8 cellular contexts compared by ENCODE assay signal in genomic region chr19:2944403-2944774, GRCh38. TPM values are rescaled to one million over a fixed set of nuclear protein-coding genes. Genes with fewer than 3 reads are reported as not detected.
DNase-seq lines count a peak whose midpoint lies in the region; ATAC-seq and TF ChIP-seq lines count a peak whose summit lies in the region.

No MANE protein-coding gene starts in this region.

- 4% methylated on average over 7 to 8 of the region's 23 CpGs for WGBS in upper lobe of left lung, 2 donors

- no peak for DNase-seq in activated naive CD4-positive, alpha-beta T cell treated with anti-CD3 and anti-CD28 coated beads, Interleukin-2, amount 10 ng/mL, durations not matched to agents 7 days and 5 days
- DNase-seq in activated naive CD4-positive, alpha-beta T cell treated with anti-CD3 and anti-CD28 coated beads, Interleukin-2, amount 50 U/mL, for 16 hours: no peak
- DNase-seq in astrocyte of the cerebellum (ENCODE audit: low read depth) (no peak), lower lobe of right lung (no peak), upper lobe of left lung (no peak), NCI-H187 (lab: John Stamatoyannopoulos, UW) (no peak), DMS53 (lab: John Stamatoyannopoulos, UW) (no peak)

- no peaks in the 10 kb centered on the region for H3K27me3 ChIP-seq in lower lobe of right lung (ENCODE audit: low read depth)
- H3K27me3 ChIP-seq in upper lobe of left lung: no peaks in the 10 kb centered on the region

- no peaks in the 10 kb centered on the region for H3K27me3 Mint-ChIP-seq in activated naive CD4-positive, alpha-beta T cell treated with anti-CD3 and anti-CD28 coated beads, Interleukin-2, amount 10 ng/mL, durations not matched to agents 7 days and 5 days

- CTCF ChIA-PET in activated naive CD4-positive, alpha-beta T cell treated with anti-CD3 and anti-CD28 coated beads, Interleukin-2, amount 10 ng/mL, durations not matched to agents 7 days and 5 days (lab: Charles Lee): no interaction called here

- in situ Hi-C loops in astrocyte of the cerebellum (cut with HindIII; ENCODE audit: low sequenced_read_pairs): no loop called here

- H3K4me1 ChIP-seq in lower lobe of right lung: peaks cover 22% of the 10 kb centered on the region
- peaks cover 19 to 39% (median 21%) of the 10 kb centered on the region in 4 donors for H3K4me1 ChIP-seq in upper lobe of left lung

- no peaks in the 10 kb centered on the region for H3K9me3 Mint-ChIP-seq in activated naive CD4-positive, alpha-beta T cell treated with anti-CD3 and anti-CD28 coated beads, Interleukin-2, amount 10 ng/mL, durations not matched to agents 7 days and 5 days

- H3K27ac ChIP-seq in lower lobe of right lung (peak overlapping the region; percentile 93), upper lobe of left lung (peak overlapping the region; percentile 88 to 96 (median 92))

- H3K9me3 ChIP-seq in lower lobe of right lung: no peaks in the 10 kb centered on the region
- no peaks in the 10 kb centered on the region for H3K9me3 ChIP-seq in upper lobe of left lung

- no peak for TF ChIP-seq EP300 in upper lobe of left lung (IDR thresholded peaks at IDR 0.05)

- no peak for TF ChIP-seq CTCF in astrocyte of the cerebellum (IDR thresholded peaks at IDR 0.05; ENCODE audit: low read depth, low read length, missing control alignments)
- no peak for TF ChIP-seq CTCF in lower lobe of right lung (IDR thresholded peaks at IDR 0.05)
- no peak for TF ChIP-seq CTCF in upper lobe of left lung (IDR thresholded peaks at IDR 0.05)

- ATAC-seq in lower lobe of right lung: no peak
- ATAC-seq in upper lobe of left lung (ENCODE audit: low FRiP score in 2 of 2): no peak
- ATAC-seq in GM19397 (IDR thresholded peaks at IDR 0.05; ENCODE audit: unreplicated experiment): no peak

- H3K4me3 ChIP-seq in astrocyte of the cerebellum (ENCODE audit: low read depth, low read length) (peak overlapping the region; percentile 91), lower lobe of right lung (peak overlapping the region; percentile 85), upper lobe of left lung (peak overlapping the region; percentile 74 to 98 (median 91))

- peaks cover 41% of the 10 kb centered on the region for H3K4me1 Mint-ChIP-seq in activated naive CD4-positive, alpha-beta T cell treated with anti-CD3 and anti-CD28 coated beads, Interleukin-2, amount 10 ng/mL, durations not matched to agents 7 days and 5 days

- H3K27ac Mint-ChIP-seq in activated naive CD4-positive, alpha-beta T cell treated with anti-CD3 and anti-CD28 coated beads, Interleukin-2, amount 10 ng/mL, durations not matched to agents 7 days and 5 days: no peak overlapping the region

- TF ChIP-seq POLR2A in upper lobe of left lung (IDR thresholded peaks at IDR 0.05): no peak

- peaks cover 16% of the 10 kb centered on the region for H3K36me3 Mint-ChIP-seq in activated naive CD4-positive, alpha-beta T cell treated with anti-CD3 and anti-CD28 coated beads, Interleukin-2, amount 10 ng/mL, durations not matched to agents 7 days and 5 days

- peak overlapping the region; percentile 93 for H3K4me3 Mint-ChIP-seq in activated naive CD4-positive, alpha-beta T cell treated with anti-CD3 and anti-CD28 coated beads, Interleukin-2, amount 10 ng/mL, durations not matched to agents 7 days and 5 days

- intact Hi-C loops in lower lobe of right lung (cut with DNase I): no loop called here

- peaks cover 4% of the 10 kb centered on the region for H3K36me3 ChIP-seq in lower lobe of right lung
- H3K36me3 ChIP-seq in upper lobe of left lung: peaks cover 0 to 5% (median 0%) of the 10 kb centered on the region in 4 donors

RNA-seq across cellular contexts. Expression of gene ZNF77, which starts 0.4 kb away (rescaled TPM):
- total RNA-seq in lower lobe of right lung: 5.3 TPM
- 1 to 10 TPM; 3.1 to 7.3 (median 4.6) TPM for total RNA-seq in upper lobe of left lung

RNA-seq across cellular contexts. Expression of gene TLE6, which starts 33.0 kb away (rescaled TPM):
- 4.2 TPM for total RNA-seq in lower lobe of right lung
- 10 to 100 TPM in 2 of 6 donors, 1 to 10 TPM in 4; 4.1 to 49.2 (median 5.4) TPM for total RNA-seq in upper lobe of left lung

RNA-seq across cellular contexts. Expression of gene ZNF57, which starts 43.7 kb away (rescaled TPM):
- total RNA-seq in lower lobe of right lung (5.1 TPM), upper lobe of left lung (1 to 10 TPM; 5.2 to 9.8 (median 6.1) TPM)
